In genomic region chr6:16760536-16761468, GRCh38 we compare ENCODE assay signal across 9 cellular contexts. TPM values are rescaled to one million over a fixed set of nuclear protein-coding genes. Genes with fewer than 3 reads are reported as not detected.
DNase-seq lines count a peak whose midpoint lies in the region; ATAC-seq, FAIRE-seq and TF ChIP-seq lines count a peak whose summit lies in the region.
"Had no signal": no experiment of that assay in that cellular context is flagged by ENCODE, and none has a peak within 500 bp of the region (broad histone marks: within the 10 kb centered on the region; RNA-seq: fewer than 3 reads in every experiment).

TSS of gene ATXN1 (minus strand) at chr6:16761460.

- H3K36me3 ChIP-seq in DND-41 (ENCODE audit: insufficient read depth, low read length) (no peaks in the 10 kb centered on the region), heart left ventricle (no peaks in the 10 kb centered on the region), pancreas (no peaks in the 10 kb centered on the region)

- intact Hi-C loops in heart left ventricle (cut with DNase I) (loop anchor here (2.0 to 10.0 kb wide), 17 partner anchors 89 to 524 kb away; partner anchors contain the start of gene GMPR (in 1 of the 10)), pancreas (cut with DNase I) (no loop called here)

- peaks cover 52% of the 10 kb centered on the region for H3K27me3 ChIP-seq in DND-41 (ENCODE audit: insufficient read depth, low read length, poor library complexity)
- no peaks in the 10 kb centered on the region for H3K27me3 ChIP-seq in heart left ventricle
- no peaks in the 10 kb centered on the region for H3K27me3 ChIP-seq in pancreas

- H3K9ac ChIP-seq in DND-41 (ENCODE audit: low read depth, low read length) = peak within 1 kb of the TSS; percentile 65

- 1 to 2% (median 2%) methylated on average over 18 to 75 of the region's 79 CpGs for WGBS in heart left ventricle, 4 donors
- 0 to 1% methylated on average over 36 to 74 of the region's 79 CpGs for WGBS in pancreas, 2 donors

- ATAC-seq in DND-41 (ENCODE audit: insufficient read depth, low read depth) = no peak; the same call in 2 of the 3 replicates
- peak; percentile 4 for ATAC-seq in HG02571 (IDR thresholded peaks at IDR 0.05; ENCODE audit: unreplicated experiment)
- ATAC-seq in activated naive CD8-positive, alpha-beta T cell treated with anti-CD3 and anti-CD28 coated beads, Interleukin-2, amount 50 U/mL, for 24 hours = peak; percentile 2
- ATAC-seq in heart left ventricle = peak in 3 of 4 donors; percentile 2 to 14 (median 9)
- peak; percentile 15 to 30 (median 18) for ATAC-seq in pancreas
- ATAC-seq in HG03108 (IDR thresholded peaks at IDR 0.05; ENCODE audit: unreplicated experiment) = no peak

- H3K4me3 ChIP-seq in DND-41 (ENCODE audit: low read depth in 1 of 2, low read length in 2 of 2) (peak within 1 kb of the TSS; percentile 40 to 64; a peak in 3 of 4 replicates), heart left ventricle (peak within 1 kb of the TSS; percentile 67 to 99 (median 89)), pancreas (peak within 1 kb of the TSS; percentile 80 to 92 (median 88))

- H3K27ac ChIP-seq in DND-41 (ENCODE audit: low read length) = peak within 1 kb of the TSS; percentile 43; the same call in 1 of the 2 replicates
- peak within 1 kb of the TSS; percentile 93 to 100 (median 98) for H3K27ac ChIP-seq in heart left ventricle
- peak within 1 kb of the TSS; percentile 92 to 98 (median 98) for H3K27ac ChIP-seq in pancreas

- peak in 1 of 2 donors; percentile 54 for TF ChIP-seq POLR2A in heart left ventricle (IDR thresholded peaks at IDR 0.05)

- H4K20me1 ChIP-seq in DND-41 (ENCODE audit: insufficient read depth, low read length) = peaks cover 5% of the 10 kb centered on the region; the same call in 1 of the 2 replicates

- peak within 1 kb of the TSS; percentile 93 for H3K4me3 Mint-ChIP-seq in activated naive CD8-positive, alpha-beta T cell treated with anti-CD3 and anti-CD28 coated beads, Interleukin-2, amount 50 U/mL, for 24 hours

- peak within 1 kb of the TSS; percentile 66 for H2AFZ ChIP-seq in DND-41 (ENCODE audit: low read depth, low read length)

- H3K36me3 Mint-ChIP-seq in activated naive CD8-positive, alpha-beta T cell treated with anti-CD3 and anti-CD28 coated beads, Interleukin-2, amount 50 U/mL, for 24 hours (ENCODE audit: low read depth) = peaks cover 12% of the 10 kb centered on the region

- no peak for TF ChIP-seq CTCF in DND-41 (IDR thresholded peaks at IDR 0.05; ENCODE audit: borderline replicate concordance, extremely low read depth, low read length, poor library complexity, severe bottlenecking)
- TF ChIP-seq CTCF in heart left ventricle (IDR thresholded peaks at IDR 0.05) = no peak
- TF ChIP-seq CTCF in pancreas (IDR thresholded peaks at IDR 0.05) = no peak

- peak within 1 kb of the TSS; percentile 93 for H3K27ac Mint-ChIP-seq in activated naive CD8-positive, alpha-beta T cell treated with anti-CD3 and anti-CD28 coated beads, Interleukin-2, amount 50 U/mL, for 24 hours

- H3K4me1 ChIP-seq in DND-41 (ENCODE audit: insufficient read depth, low read length) = peaks cover 30% of the 10 kb centered on the region
- peaks cover 0 to 65% (median 33%) of the 10 kb centered on the region in 12 donors for H3K4me1 ChIP-seq in heart left ventricle
- H3K4me1 ChIP-seq in pancreas = peaks cover 0 to 26% (median 0%) of the 10 kb centered on the region in 3 donors

- DNase-seq in DND-41 (peak; percentile 38), SK-N-DZ (ENCODE audit: low spot score) (peak; percentile 50), heart left ventricle (peak; percentile 64 to 80 (median 74)), pancreas (peak in 5 of 6 donors; percentile 61 to 87 (median 75)), GM19240 (ENCODE audit: insufficient read length, low spot score) (no peak)
- DNase-seq in activated naive CD8-positive, alpha-beta T cell treated with anti-CD3 and anti-CD28 coated beads, Interleukin-2, amount 50 U/mL, for 24 hours = peak; percentile 29

- no peaks in the 10 kb centered on the region for H3K79me2 ChIP-seq in DND-41 (ENCODE audit: insufficient read depth, low read length)

- H3K4me2 ChIP-seq in DND-41 (ENCODE audit: insufficient read depth, low read length) = peak within 1 kb of the TSS; percentile 80

- H3K27me3 Mint-ChIP-seq in activated naive CD8-positive, alpha-beta T cell treated with anti-CD3 and anti-CD28 coated beads, Interleukin-2, amount 50 U/mL, for 24 hours = no peaks in the 10 kb centered on the region

- FAIRE-seq in pancreas (lab: Jason Lieb, UNC) = no peak
- FAIRE-seq: colon had no signal

- H3K4me1 Mint-ChIP-seq in activated naive CD8-positive, alpha-beta T cell treated with anti-CD3 and anti-CD28 coated beads, Interleukin-2, amount 50 U/mL, for 24 hours = peaks cover 66% of the 10 kb centered on the region

- no peaks in the 10 kb centered on the region for H3K9me3 Mint-ChIP-seq in activated naive CD8-positive, alpha-beta T cell treated with anti-CD3 and anti-CD28 coated beads, Interleukin-2, amount 50 U/mL, for 24 hours

- no peaks in the 10 kb centered on the region for H3K9me3 ChIP-seq in DND-41 (ENCODE audit: insufficient read depth, low read length, severe bottlenecking)
- H3K9me3 ChIP-seq in heart left ventricle = no peaks in the 10 kb centered on the region
- H3K9me3 ChIP-seq in pancreas = no peaks in the 10 kb centered on the region

RNA-seq across cellular contexts. Expression of gene ATXN1, which starts in this region (rescaled TPM):
- 3.0 and 4.4 TPM in 2 replicates for polyA plus RNA-seq in SK-N-DZ (2014; cell fraction: cytosol; rRNA removed)
- 2.3 and 6.3 TPM in 2 replicates for polyA plus RNA-seq in SK-N-DZ (2014; cell fraction: nucleus; rRNA removed)
- 10 to 100 TPM; 32.7 to 51.8 (median 37.6) TPM for total RNA-seq in heart left ventricle
- polyA plus RNA-seq in heart left ventricle = 10 to 100 TPM in 1 of 2 donors, 1 to 10 TPM in 1; 8.7 to 13.9 TPM
- total RNA-seq in pancreas = 10 to 100 TPM; 20.0 to 38.6 (median 22.5) TPM
- 1 to 10 TPM; 4.9 to 8.1 TPM for polyA plus RNA-seq in pancreas

Comparison
In these comparisons a context has a peak if more than half of its experiments do, and no peak if none do; other contexts are left out.
1. ATAC-seq: peak in HG02571 (single experiment), activated naive CD8-positive, alpha-beta T cell treated with anti-CD3 and anti-CD28 coated beads, Interleukin-2, amount 50 U/mL, for 24 hours (single experiment), heart left ventricle (3 of 4) and pancreas (4 of 4); none in DND-41 (single experiment) and HG03108 (single experiment).
2. H3K27ac ChIP-seq: peak in every context shown above with its lines; median percentile 98 in heart left ventricle; 98 in pancreas; 43 in DND-41.
3. intact Hi-C loops: an anchor here in heart left ventricle (2.0 to 10.0 kb wide); none called in pancreas.
4. Peak in every context shown above with its lines, with median percentiles within 50 percentile points of each other: H3K4me3 ChIP-seq.